In the genomic region with DNA sequence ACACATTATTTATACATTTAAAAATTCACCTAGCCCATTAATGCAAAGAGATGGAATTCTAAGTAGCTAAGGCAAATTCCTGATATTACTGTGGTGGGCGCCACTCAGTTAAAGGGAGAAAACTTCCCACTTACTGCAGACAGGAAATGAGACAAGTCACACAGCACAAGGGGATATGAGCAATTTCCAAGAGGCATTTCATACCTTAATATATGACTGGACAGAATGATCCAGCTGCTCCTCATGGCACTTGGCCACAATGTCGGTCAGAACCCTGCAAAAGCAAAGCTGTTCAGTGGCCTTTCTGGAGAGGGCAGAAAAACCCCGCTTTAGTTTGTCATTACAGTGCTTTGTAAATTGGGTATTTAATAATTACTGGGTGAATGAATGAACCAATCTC, we compare ENCODE assay signal across 13 cellular contexts.
DNase-seq lines count a peak whose midpoint lies in the region; ATAC-seq and TF ChIP-seq lines count a peak whose summit lies in the region.
"Had no signal": no experiment of that assay in that cellular context is flagged by ENCODE, and none has a peak within 500 bp of the region (broad histone marks: within the 10 kb centered on the region; RNA-seq: fewer than 3 reads in every experiment).

No MANE protein-coding gene starts in this region.

- H3K36me3 Mint-ChIP-seq in CD4-positive, alpha-beta T cell (ENCODE audit: low read depth): peaks cover 98% of the 10 kb centered on the region

- no peaks in the 10 kb centered on the region for H3K9me3 Mint-ChIP-seq in CD4-positive, alpha-beta T cell

- H3K27me3 ChIP-seq in CD4-positive, alpha-beta T cell (ENCODE audit: control insufficient read depth, insufficient read depth, low read length): no peaks in the 10 kb centered on the region

- CTCF ChIA-PET in CD4-positive, alpha-beta T cell (lab: Charles Lee): no interaction called here

- peak overlapping the region; percentile 33 for H3K27ac Mint-ChIP-seq in CD4-positive, alpha-beta T cell

- ATAC-seq in CD4-positive, alpha-beta T cell (ENCODE audit: poor library complexity): no peak
- no peak for ATAC-seq in HG03159 (IDR thresholded peaks at IDR 0.05; ENCODE audit: unreplicated experiment)
- ATAC-seq in GM18867 (IDR thresholded peaks at IDR 0.05; ENCODE audit: unreplicated experiment): no peak

- no peak overlapping the region for H3K4me3 Mint-ChIP-seq in CD4-positive, alpha-beta T cell

- no peaks in the 10 kb centered on the region for H3K27me3 Mint-ChIP-seq in CD4-positive, alpha-beta T cell

- intact Hi-C loops in CD4-positive, alpha-beta T cell (cut with DNase I, micrococcal nuclease): no loop called here

- TF ChIP-seq CTCF in CD4-positive, alpha-beta T cell (IDR thresholded peaks at IDR 0.05): no peak
- TF ChIP-seq CTCF in cardiac fibroblast (IDR thresholded peaks at IDR 0.05; ENCODE audit: low read depth, low read length): peak; percentile 2

- no peaks in the 10 kb centered on the region for H3K9me3 ChIP-seq in CD4-positive, alpha-beta T cell (ENCODE audit: control insufficient read depth, low read length)

- H3K27ac ChIP-seq in CD4-positive, alpha-beta T cell (ENCODE audit: low read depth, low read length): no peak overlapping the region
- H3K27ac ChIP-seq: KMS-11 had no signal

- no peaks in the 10 kb centered on the region for H3K4me1 Mint-ChIP-seq in CD4-positive, alpha-beta T cell (ENCODE audit: low read depth)

- no peak overlapping the region for H3K4me3 ChIP-seq in cardiac fibroblast (replicated peaks in 1 of 2; ENCODE audit: low read depth in 2 of 2, low read length in 2 of 2)

- POLR2A ChIA-PET in CD4-positive, alpha-beta T cell (lab: Charles Lee): no interaction called here

- no peak for DNase-seq in CD4-positive, alpha-beta T cell
- DNase-seq in HT1080 (ENCODE audit: low read depth): peak; percentile 91
- peak; percentile 85 to 96 for DNase-seq in cardiac fibroblast (ENCODE audit: low read depth in 2 of 2)
- DNase-seq in myocyte (ENCODE audit: low read depth): peak; percentile 94
- no peak for DNase-seq in mesenteric fat pad (ENCODE audit: low spot score)
- no peak for DNase-seq in DMS79 treated with DMSO at 0.1 percent for 48 hours (lab: John Stamatoyannopoulos, UW)
- DNase-seq: activated CD4-positive, alpha-beta T cell treated with anti-CD3 and anti-CD28 coated beads, Interleukin-2, amount 50 U/mL, for 48 hours; NCI-H510A; stimulated activated CD4-positive, alpha-beta T cell treated with anti-CD3 and anti-CD28 coated beads, Interleukin-15, amount 100 ng/mL, for 24 hours; stimulated activated naive CD4-positive, alpha-beta T cell treated with Interleukin-2 at 50 U/mL for 16 hours had no signal

Comparison
In these comparisons a context has a peak if more than half of its experiments do, and no peak if none do; other contexts are left out.
1. DNase-seq: peak in HT1080 (single experiment), cardiac fibroblast (2 of 2) and myocyte (single experiment); none in CD4-positive, alpha-beta T cell (0 of 10), mesenteric fat pad (single experiment) and DMS79 treated with DMSO at 0.1 percent for 48 hours (single experiment).